1 cellular context compared by ENCODE assay signal in the genomic region with DNA sequence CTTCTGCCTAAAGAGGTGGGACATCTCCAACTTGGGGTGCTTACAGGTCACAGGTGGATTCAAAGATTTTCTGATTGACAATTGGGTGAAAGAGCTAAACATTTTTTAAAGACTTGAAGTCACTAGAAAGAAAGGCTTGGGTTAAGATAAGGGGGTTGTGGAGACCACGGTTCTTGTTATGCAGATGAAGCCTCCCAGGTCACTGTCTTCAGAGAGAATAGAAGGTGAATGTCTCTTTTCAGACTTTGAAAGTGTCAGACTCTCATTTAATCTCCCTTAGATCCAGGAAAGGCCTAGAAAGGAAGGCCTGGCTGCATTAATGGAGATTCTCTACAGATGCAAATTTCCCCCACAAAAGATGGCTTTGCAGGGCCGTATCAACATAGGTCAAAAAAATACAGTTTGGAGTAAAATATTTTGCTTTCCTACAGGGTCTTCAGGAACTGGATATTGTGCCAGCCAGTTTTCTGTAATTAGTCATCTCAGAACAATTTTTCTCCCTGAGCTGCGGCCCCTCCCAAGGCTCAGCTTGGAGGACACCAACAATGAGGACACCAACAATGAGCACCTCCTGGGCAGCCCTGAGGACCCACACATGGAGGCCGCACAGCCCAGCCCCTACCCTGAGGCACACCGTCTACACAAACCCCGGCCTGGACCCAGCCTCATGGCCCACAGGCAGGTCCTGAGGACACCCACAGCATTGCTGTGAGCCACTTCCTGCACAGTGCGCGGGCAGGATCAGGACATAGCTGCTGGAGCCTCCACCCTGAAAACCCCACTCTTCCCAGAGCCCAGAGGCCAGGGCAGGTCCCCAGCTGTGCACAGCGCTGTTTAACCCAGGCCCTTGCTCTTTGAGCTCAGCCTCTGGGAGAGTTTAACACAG.
TF ChIP-seq lines count a peak whose summit lies in the region.

No MANE protein-coding gene starts in this region.

TF ChIP-seq in HepG2, 621 proteins besides CTCF, POLR2A, EP300 and RAD21 (continued from another document):
- TF ChIP-seq HMGXB3 (CRISPR knock-in tag; IDR thresholded peaks at IDR 0.05; ENCODE audit: borderline replicate concordance), result no peak
- no peak for TF ChIP-seq ZNF672 (CRISPR knock-in tag; IDR thresholded peaks at IDR 0.05)
- no peak for TF ChIP-seq ZNF784 (CRISPR knock-in tag; IDR thresholded peaks at IDR 0.05; ENCODE audit: borderline replicate concordance)
- TF ChIP-seq ZFP41 (CRISPR knock-in tag; IDR thresholded peaks at IDR 0.05; ENCODE audit: borderline replicate concordance), result no peak
- TF ChIP-seq, protein P1, sequence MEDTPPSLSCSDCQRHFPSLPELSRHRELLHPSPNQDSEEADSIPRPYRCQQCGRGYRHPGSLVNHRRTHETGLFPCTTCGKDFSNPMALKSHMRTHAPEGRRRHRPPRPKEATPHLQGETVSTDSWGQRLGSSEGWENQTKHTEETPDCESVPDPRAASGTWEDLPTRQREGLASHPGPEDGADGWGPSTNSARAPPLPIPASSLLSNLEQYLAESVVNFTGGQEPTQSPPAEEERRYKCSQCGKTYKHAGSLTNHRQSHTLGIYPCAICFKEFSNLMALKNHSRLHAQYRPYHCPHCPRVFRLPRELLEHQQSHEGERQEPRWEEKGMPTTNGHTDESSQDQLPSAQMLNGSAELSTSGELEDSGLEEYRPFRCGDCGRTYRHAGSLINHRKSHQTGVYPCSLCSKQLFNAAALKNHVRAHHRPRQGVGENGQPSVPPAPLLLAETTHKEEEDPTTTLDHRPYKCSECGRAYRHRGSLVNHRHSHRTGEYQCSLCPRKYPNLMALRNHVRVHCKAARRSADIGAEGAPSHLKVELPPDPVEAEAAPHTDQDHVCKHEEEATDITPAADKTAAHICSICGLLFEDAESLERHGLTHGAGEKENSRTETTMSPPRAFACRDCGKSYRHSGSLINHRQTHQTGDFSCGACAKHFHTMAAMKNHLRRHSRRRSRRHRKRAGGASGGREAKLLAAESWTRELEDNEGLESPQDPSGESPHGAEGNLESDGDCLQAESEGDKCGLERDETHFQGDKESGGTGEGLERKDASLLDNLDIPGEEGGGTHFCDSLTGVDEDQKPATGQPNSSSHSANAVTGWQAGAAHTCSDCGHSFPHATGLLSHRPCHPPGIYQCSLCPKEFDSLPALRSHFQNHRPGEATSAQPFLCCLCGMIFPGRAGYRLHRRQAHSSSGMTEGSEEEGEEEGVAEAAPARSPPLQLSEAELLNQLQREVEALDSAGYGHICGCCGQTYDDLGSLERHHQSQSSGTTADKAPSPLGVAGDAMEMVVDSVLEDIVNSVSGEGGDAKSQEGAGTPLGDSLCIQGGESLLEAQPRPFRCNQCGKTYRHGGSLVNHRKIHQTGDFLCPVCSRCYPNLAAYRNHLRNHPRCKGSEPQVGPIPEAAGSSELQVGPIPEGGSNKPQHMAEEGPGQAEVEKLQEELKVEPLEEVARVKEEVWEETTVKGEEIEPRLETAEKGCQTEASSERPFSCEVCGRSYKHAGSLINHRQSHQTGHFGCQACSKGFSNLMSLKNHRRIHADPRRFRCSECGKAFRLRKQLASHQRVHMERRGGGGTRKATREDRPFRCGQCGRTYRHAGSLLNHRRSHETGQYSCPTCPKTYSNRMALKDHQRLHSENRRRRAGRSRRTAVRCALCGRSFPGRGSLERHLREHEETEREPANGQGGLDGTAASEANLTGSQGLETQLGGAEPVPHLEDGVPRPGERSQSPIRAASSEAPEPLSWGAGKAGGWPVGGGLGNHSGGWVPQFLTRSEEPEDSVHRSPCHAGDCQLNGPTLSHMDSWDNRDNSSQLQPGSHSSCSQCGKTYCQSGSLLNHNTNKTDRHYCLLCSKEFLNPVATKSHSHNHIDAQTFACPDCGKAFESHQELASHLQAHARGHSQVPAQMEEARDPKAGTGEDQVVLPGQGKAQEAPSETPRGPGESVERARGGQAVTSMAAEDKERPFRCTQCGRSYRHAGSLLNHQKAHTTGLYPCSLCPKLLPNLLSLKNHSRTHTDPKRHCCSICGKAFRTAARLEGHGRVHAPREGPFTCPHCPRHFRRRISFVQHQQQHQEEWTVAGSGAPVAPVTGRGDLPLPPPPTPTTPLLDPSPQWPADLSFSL (CRISPR knock-in tag; IDR thresholded peaks at IDR 0.05), result no peak
- TF ChIP-seq ZNF687 (CRISPR knock-in tag; IDR thresholded peaks at IDR 0.05), result peak; percentile 30; the same call in 1 of the 2 replicates
- no peak for TF ChIP-seq RAD51 (IDR thresholded peaks at IDR 0.05; ENCODE audit: borderline replicate concordance)
- TF ChIP-seq MNT (IDR thresholded peaks at IDR 0.05), result no peak
- TF ChIP-seq ZFY (CRISPR knock-in tag; IDR thresholded peaks at IDR 0.05), result peak; percentile 29; the same call in 1 of the 2 replicates
- TF ChIP-seq RFXAP (CRISPR knock-in tag; IDR thresholded peaks at IDR 0.05; ENCODE audit: borderline replicate concordance), result no peak
- no peak for TF ChIP-seq ZNF3 (CRISPR knock-in tag; IDR thresholded peaks at IDR 0.05)
- TF ChIP-seq ZBTB20 (CRISPR knock-in tag; IDR thresholded peaks at IDR 0.05; ENCODE audit: borderline replicate concordance, low read depth), result no peak
- no peak for TF ChIP-seq MED13 (CRISPR knock-in tag; IDR thresholded peaks at IDR 0.05)
- TF ChIP-seq GMEB2 (CRISPR knock-in tag; IDR thresholded peaks at IDR 0.05; ENCODE audit: low read depth), result no peak
- peak; percentile 34; the same call in 1 of the 2 replicates for TF ChIP-seq ZNF768 (CRISPR knock-in tag; IDR thresholded peaks at IDR 0.05)
- no peak for TF ChIP-seq ZBTB39 (CRISPR knock-in tag; IDR thresholded peaks at IDR 0.05)
- TF ChIP-seq SRY (CRISPR knock-in tag; IDR thresholded peaks at IDR 0.05), result no peak
- peak; percentile 33; the same call in 1 of the 2 replicates for TF ChIP-seq MYC (CRISPR knock-in tag; IDR thresholded peaks at IDR 0.05; ENCODE audit: borderline replicate concordance)
